Comparison of ENCODE assay signal across 8 cellular contexts in the genomic region with DNA sequence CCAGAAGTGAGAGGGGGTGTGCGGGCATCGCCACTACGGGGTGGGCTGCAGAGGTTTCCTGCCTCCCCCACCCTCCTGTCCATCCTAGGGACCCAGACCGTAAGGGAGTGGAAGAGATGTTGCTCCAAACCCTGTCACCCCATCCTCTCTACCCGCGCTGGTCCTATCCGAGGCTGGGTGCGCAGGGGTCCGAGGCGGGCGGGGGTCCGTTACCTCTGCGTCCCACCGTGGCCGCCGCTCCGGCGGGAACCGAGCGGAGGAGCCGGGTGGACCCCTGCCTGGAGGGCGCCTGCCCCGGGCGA. TPM values are rescaled to one million over a fixed set of nuclear protein-coding genes. Genes with fewer than 3 reads are reported as not detected.
DNase-seq lines count a peak whose midpoint lies in the region; ATAC-seq and TF ChIP-seq lines count a peak whose summit lies in the region.

No MANE protein-coding gene starts in this region.

- ATAC-seq in GM19438 (IDR thresholded peaks at IDR 0.05; ENCODE audit: low read depth, unreplicated experiment) (peak; percentile 26), left lobe of liver (peak; percentile 12)

- H3K9me3 ChIP-seq in HUES48 (ENCODE audit: control insufficient read depth, insufficient read depth, low read length) (no peaks in the 10 kb centered on the region), testis (no peaks in the 10 kb centered on the region)

- peak overlapping the region; percentile 84 for H3K4me3 ChIP-seq in ACC112 (ENCODE audit: low read depth, low read length)
- H3K4me3 ChIP-seq in HUES48 (ENCODE audit: low read depth, low read length), result peak overlapping the region; percentile 77
- H3K4me3 ChIP-seq in astrocyte of the spinal cord (ENCODE audit: low read depth, low read length), result peak overlapping the region; percentile 79
- peak overlapping the region; percentile 68 to 88 for H3K4me3 ChIP-seq in testis

- H3K4me1 ChIP-seq in ACC112 (ENCODE audit: control insufficient read depth, insufficient read depth, low read length, unreplicated experiment), result peaks cover 17% of the 10 kb centered on the region
- 0 out of 2 replicates have a peak, but pooled peaks cover 5% of the 10 kb centered on the region for H3K4me1 ChIP-seq in HUES48 (ENCODE audit: control insufficient read depth, insufficient read depth, low read length)
- H3K4me1 ChIP-seq in testis, result peaks cover 12% of the 10 kb centered on the region

- TF ChIP-seq CTCF in astrocyte of the spinal cord (IDR thresholded peaks at IDR 0.05; ENCODE audit: low read depth, low read length) (no peak), testis (IDR thresholded peaks at IDR 0.05) (no peak)

- no peak overlapping the region for H3K9ac ChIP-seq in HUES48 (ENCODE audit: low read depth, low read length)

- in situ Hi-C loops in astrocyte of the spinal cord (cut with HindIII; ENCODE audit: low sequenced_read_pairs), result no loop called here

- H3K27me3 ChIP-seq in ACC112 (ENCODE audit: insufficient read depth, low read length), result no peaks in the 10 kb centered on the region
- peaks cover 38% of the 10 kb centered on the region for H3K27me3 ChIP-seq in HUES48 (ENCODE audit: control insufficient read depth, insufficient read depth, low read length)
- no peaks in the 10 kb centered on the region for H3K27me3 ChIP-seq in testis

- DNase-seq in astrocyte of the spinal cord (ENCODE audit: low read depth, low spot score) (no peak), left lobe of liver (ENCODE audit: low spot score) (peak; percentile 51), testis (no peak), OCI-M1 (lab: John Stamatoyannopoulos, UW) (no peak), ecto neural progenitor cell (ENCODE audit: low spot score) (no peak)

- TF ChIP-seq POLR2A in testis (IDR thresholded peaks at IDR 0.05), result no peak

- WGBS in testis, 2 donors, result 0% methylated on average over 24 of the region's 24 CpGs; no CpG with 5 or more reads in 1 of the 2 donors

- no peaks in the 10 kb centered on the region for H3K36me3 ChIP-seq in ACC112 (ENCODE audit: insufficient read depth, low read length)
- no peaks in the 10 kb centered on the region for H3K36me3 ChIP-seq in HUES48 (ENCODE audit: control insufficient read depth, insufficient read depth, low read length)
- no peaks in the 10 kb centered on the region for H3K36me3 ChIP-seq in testis (ENCODE audit: low read depth, missing control alignments)

- peak overlapping the region; percentile 68 for H3K27ac ChIP-seq in ACC112 (ENCODE audit: low read depth, low read length)
- H3K27ac ChIP-seq in HUES48 (ENCODE audit: low read depth, low read length), result peak overlapping the region; percentile 86
- peak overlapping the region; percentile 75 to 90 for H3K27ac ChIP-seq in testis

- peak overlapping the region; percentile 58 for H2AFZ ChIP-seq in ACC112 (ENCODE audit: low read length, unreplicated experiment)

- peaks cover 42% of the 10 kb centered on the region for H3K79me2 ChIP-seq in ACC112 (ENCODE audit: control insufficient read depth, insufficient read depth, low read length, unreplicated experiment)

- intact Hi-C loops in testis (cut with DNase I; ENCODE audit: low total_unique reads), result no loop called here

RNA-seq across cellular contexts. Expression of a gene that starts 0.2 kb away (rescaled TPM):
- total RNA-seq in left lobe of liver (1.1 TPM), testis (10 to 100 TPM in 1 of 2 donors, 1 to 10 TPM in 1; 6.3 to 11.5 TPM)
- 9.8 TPM for polyA plus RNA-seq in testis (ENCODE audit: insufficient read depth, low read depth, low replicate concordance)
